ENCODE assay signal across 32 cellular contexts in the genomic region with DNA sequence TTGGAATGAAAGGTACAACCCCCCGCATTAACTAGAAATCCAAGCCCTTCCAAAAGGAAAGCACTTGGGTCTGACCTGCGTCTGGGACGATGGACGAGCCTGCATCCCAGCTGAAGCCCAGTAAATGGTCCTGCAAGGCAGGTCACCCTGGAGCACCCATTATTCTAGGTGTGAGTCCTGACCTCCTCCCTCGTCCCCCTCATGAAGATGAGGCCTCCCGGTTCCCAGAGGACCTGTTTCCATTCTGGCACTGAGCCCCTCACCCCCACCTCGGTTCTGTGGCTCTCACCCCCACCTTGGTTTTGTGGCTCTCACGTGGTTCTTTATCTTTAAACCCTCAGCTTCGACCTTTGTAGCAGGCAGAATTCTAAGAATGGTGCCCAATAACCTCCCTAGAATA. TPM values are rescaled to one million over a fixed set of nuclear protein-coding genes. Genes with fewer than 3 reads are reported as not detected.
"Had no signal": no experiment of that assay in that cellular context is flagged by ENCODE, and none has a peak within 500 bp of the region (broad histone marks: within the 10 kb centered on the region; RNA-seq: fewer than 3 reads in every experiment).

No MANE protein-coding gene starts in this region.

- H3K27ac ChIP-seq: KMS-11, PC-9, RWPE1, WERI-Rb-1 had no signal

- DNase-seq: activated CD4-positive, alpha-beta memory T cell treated with anti-CD3 and anti-CD28 coated beads, Interleukin-2, amount 10 ng/mL, durations not matched to agents 7 days and 5 days; activated CD4-positive, alpha-beta T cell treated with anti-CD3 and anti-CD28 coated beads for 1 hour; activated CD4-positive, alpha-beta T cell treated with anti-CD3 and anti-CD28 coated beads for 48 hours; activated CD4-positive, CD25-positive, alpha-beta regulatory T cell; activated CD8-positive, alpha-beta memory T cell treated with anti-CD3 and anti-CD28 coated beads for 24 hours; activated CD8-positive, alpha-beta memory T cell treated with anti-CD3 and anti-CD28 coated beads, Interleukin-2, amount 10 ng/mL, durations not matched to agents 7 days and 5 days; activated CD8-positive, alpha-beta memory T cell treated with anti-CD3 and anti-CD28 coated beads, Interleukin-2, amount 50 U/mL, for 48 hours; activated gamma-delta T cell; activated naive CD4-positive, alpha-beta T cell treated with anti-CD3 and anti-CD28 coated beads, Interleukin-2, amount 10 ng/mL, durations not matched to agents 7 days and 5 days; activated naive CD8-positive, alpha-beta T cell treated with anti-CD3 and anti-CD28 coated beads, Interleukin-2, amount 50 U/mL, for 24 hours; activated T-cell treated with anti-CD3 and anti-CD28 coated beads, Interleukin-2, amount 50 U/mL, for 48 hours; anterior cingulate cortex; MM.1S; MV-4-11; NCI-H1092; NCI-H146; NCI-H187; NCI-H2029 treated with DMSO at 0.1 percent for 48 hours; NCI-H2107; NCI-H2171; NCI-H510A; NCI-H526; NCI-H748 treated with DMSO at 0.1 percent for 48 hours; NK-92 treated with Interleukin-12 subunit alpha and Interleukin-12 subunit beta, amount 100 ng/mL, for 24 hours; PC-9; Right ventricle myocardium superior; SW 1271; T-helper 1 cell; T1000; WERI-Rb-1 had no signal

- ATAC-seq: activated CD8-positive, alpha-beta memory T cell treated with anti-CD3 and anti-CD28 coated beads, Interleukin-2, amount 10 ng/mL, durations not matched to agents 7 days and 5 days; activated naive CD8-positive, alpha-beta T cell treated with anti-CD3 and anti-CD28 coated beads, Interleukin-2, amount 50 U/mL, for 24 hours had no signal

- H3K36me3 ChIP-seq: WERI-Rb-1 had no signal

- H3K4me3 ChIP-seq: PC-9 had no signal

RNA-seq across cellular contexts. Expression of gene PPP4R4, which starts 56.3 kb away (rescaled TPM):
- total RNA-seq: PC-9, Right ventricle myocardium superior had no signal
